23 cellular contexts compared by ENCODE assay signal in the genomic region with DNA sequence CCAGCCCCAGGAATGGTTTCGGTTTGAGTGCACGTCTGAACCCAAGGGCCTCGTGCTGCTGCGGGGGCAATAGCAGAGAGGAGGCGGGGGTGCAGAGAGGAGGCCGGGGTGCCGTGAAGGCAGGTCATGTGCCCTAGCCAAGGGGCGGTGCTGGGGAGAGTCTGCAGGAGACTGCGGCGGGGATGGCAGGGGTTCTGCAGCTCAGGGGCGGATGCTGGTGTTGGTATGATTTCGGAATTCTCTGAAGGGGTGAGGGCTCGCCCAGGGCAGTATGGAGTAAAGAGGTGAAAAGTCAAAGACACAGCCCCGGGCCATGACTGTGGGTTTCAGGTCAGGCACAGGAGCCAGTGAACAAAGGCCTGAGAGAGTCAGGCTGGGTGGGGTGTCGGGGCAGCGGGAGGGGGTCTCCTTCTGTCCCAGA.
DNase-seq lines count a peak whose midpoint lies in the region; ATAC-seq and TF ChIP-seq lines count a peak whose summit lies in the region.
"Had no signal": no experiment of that assay in that cellular context is flagged by ENCODE, and none has a peak within 500 bp of the region (broad histone marks: within the 10 kb centered on the region; RNA-seq: fewer than 3 reads in every experiment).

No MANE protein-coding gene starts in this region.

- H3K9ac ChIP-seq in BLaER1 (no peak overlapping the region), trophoblast cell (ENCODE audit: low read length) (no peak overlapping the region)
- H3K9ac ChIP-seq: GM23248 had no signal

- no peak overlapping the region for H4K91ac ChIP-seq in trophoblast cell (ENCODE audit: low read depth, low read length)

- no peak overlapping the region for H2AFZ ChIP-seq in trophoblast cell (ENCODE audit: insufficient read depth, low read length, poor library complexity)
- H2AFZ ChIP-seq: GM23248 had no signal

- no peak overlapping the region for H3K4me3 ChIP-seq in BLaER1
- no peak overlapping the region for H3K4me3 ChIP-seq in H7 (ENCODE audit: insufficient read depth, low read depth, low read length)
- no peak overlapping the region for H3K4me3 ChIP-seq in trophoblast cell (ENCODE audit: low read depth, low read length)
- H3K4me3 ChIP-seq: A549, GM12878, GM23248, Peyer's patch, SJSA1 had no signal

- peaks cover 8% of the 10 kb centered on the region for H3K9me3 Mint-ChIP-seq in glutamatergic neuron (ENCODE audit: unreplicated experiment)
- H3K9me3 Mint-ChIP-seq: CD4-positive, alpha-beta T cell had no signal

- no peak overlapping the region for H3K4ac ChIP-seq in trophoblast cell (ENCODE audit: low read depth, low read length)

- H3K9me3 ChIP-seq in BLaER1 = no peaks in the 10 kb centered on the region
- peaks cover 12% of the 10 kb centered on the region for H3K9me3 ChIP-seq in trophoblast cell (ENCODE audit: insufficient read depth, low read depth, low read length)
- H3K9me3 ChIP-seq: BE2C, Peyer's patch, SJSA1 had no signal

- no peak overlapping the region for H2AK5ac ChIP-seq in trophoblast cell (ENCODE audit: low read length)

- H3K27me3 Mint-ChIP-seq in glutamatergic neuron (ENCODE audit: unreplicated experiment) = peaks cover 13% of the 10 kb centered on the region
- H3K27me3 Mint-ChIP-seq: CD4-positive, alpha-beta T cell had no signal

- no peak overlapping the region for H3K14ac ChIP-seq in trophoblast cell (ENCODE audit: low read length)

- no peak overlapping the region for H3K27ac Mint-ChIP-seq in glutamatergic neuron (ENCODE audit: unreplicated experiment)
- H3K27ac Mint-ChIP-seq: CD4-positive, alpha-beta T cell had no signal

- DNase-seq in H7 (peak; percentile 54), glutamatergic neuron (peak; percentile 10), trophoblast cell (peak; percentile 69 to 70)
- DNase-seq: BE2C; CD4-positive, alpha-beta T cell; COR-L47; DMS79; GM23248; KG1; NCI-H1694; NCI-H2081 treated with DMSO at 0.1 percent for 48 hours; NCI-H2171 treated with DMSO at 0.1 percent for 48 hours; NCI-H524 treated with DMSO at 0.1 percent for 48 hours; NCI-H82 had no signal

- H3K4me3 Mint-ChIP-seq in glutamatergic neuron (ENCODE audit: unreplicated experiment) = no peak overlapping the region
- H3K4me3 Mint-ChIP-seq: CD4-positive, alpha-beta T cell had no signal

- H3K79me2 ChIP-seq in trophoblast cell (ENCODE audit: control insufficient read depth, insufficient read depth, low read length, poor library complexity) = no peaks in the 10 kb centered on the region

- H3K27me3 ChIP-seq in BLaER1 = no peaks in the 10 kb centered on the region
- no peaks in the 10 kb centered on the region for H3K27me3 ChIP-seq in H7 (ENCODE audit: control insufficient read depth, insufficient read depth, low read length)
- H3K27me3 ChIP-seq in trophoblast cell (ENCODE audit: insufficient read depth, low read length) = no peaks in the 10 kb centered on the region
- H3K27me3 ChIP-seq: BE2C, Peyer's patch had no signal

- H3K4me2 ChIP-seq in BLaER1 = peak overlapping the region; percentile 88
- no peak overlapping the region for H3K4me2 ChIP-seq in trophoblast cell (ENCODE audit: low read length)
- H3K4me2 ChIP-seq: A549 had no signal

- no peaks in the 10 kb centered on the region for H3K79me1 ChIP-seq in trophoblast cell (ENCODE audit: low read length)

- peaks cover 8% of the 10 kb centered on the region for H3K36me3 Mint-ChIP-seq in glutamatergic neuron (ENCODE audit: unreplicated experiment)

- H4K12ac ChIP-seq in trophoblast cell (ENCODE audit: low read depth, low read length) = no peak overlapping the region

- no peak for TF ChIP-seq CTCF in glutamatergic neuron (IDR thresholded peaks at IDR 0.05; ENCODE audit: partially characterized antibody, unreplicated experiment)

- H4K8ac ChIP-seq in trophoblast cell (ENCODE audit: low read depth, low read length) = no peak overlapping the region

- H3K4me1 ChIP-seq in BLaER1 (peaks cover 82% of the 10 kb centered on the region), trophoblast cell (ENCODE audit: control insufficient read depth in 1 of 2, insufficient read depth in 2 of 2, low read length in 2 of 2) (no peaks in the 10 kb centered on the region)
- H3K4me1 ChIP-seq: A549, BE2C, Peyer's patch, SJSA1 had no signal

- H3K27ac ChIP-seq in BLaER1 (peak overlapping the region; percentile 9; the same call in 1 of the 2 replicates), trophoblast cell (ENCODE audit: low read depth, low read length) (no peak overlapping the region)
- H3K27ac ChIP-seq: A549, GM23248, Peyer's patch, SJSA1 had no signal

- no peak overlapping the region for H2BK120ac ChIP-seq in trophoblast cell (ENCODE audit: insufficient read depth, low read length, poor library complexity)

- no peak overlapping the region for H3K23ac ChIP-seq in trophoblast cell (ENCODE audit: low read length)

- no peak overlapping the region for H2BK5ac ChIP-seq in trophoblast cell (ENCODE audit: low read depth, low read length, poor library complexity)

- no peak overlapping the region for H3K18ac ChIP-seq in trophoblast cell (ENCODE audit: low read length)

- H2BK12ac ChIP-seq in trophoblast cell (ENCODE audit: low read length) = no peak overlapping the region

- no peaks in the 10 kb centered on the region for H3K4me1 Mint-ChIP-seq in glutamatergic neuron (ENCODE audit: low read depth, unreplicated experiment)

- no peaks in the 10 kb centered on the region for H3K36me3 ChIP-seq in BLaER1
- H3K36me3 ChIP-seq in H7 (replicated peaks; ENCODE audit: control insufficient read depth, insufficient read depth, low read length) = no peaks in the 10 kb centered on the region
- H3K36me3 ChIP-seq in trophoblast cell (ENCODE audit: control insufficient read depth in 1 of 2, insufficient read depth in 2 of 2, low read length in 2 of 2) = no peaks in the 10 kb centered on the region
- H3K36me3 ChIP-seq: BE2C, Peyer's patch, SJSA1 had no signal

- WGBS in trophoblast cell (ENCODE audit: extremely low coverage, insufficient coverage, insufficient read length) = no CpG with 5 or more reads among the region's 16 CpGs

- ATAC-seq in GM18858 (IDR thresholded peaks at IDR 0.05; ENCODE audit: unreplicated experiment) (no peak), HG03139 (IDR thresholded peaks at IDR 0.05; ENCODE audit: unreplicated experiment) (no peak), HG02852 (IDR thresholded peaks at IDR 0.05; ENCODE audit: unreplicated experiment) (no peak)
- ATAC-seq: A549, GM12878, HCT116 had no signal

- no peaks in the 10 kb centered on the region for H4K20me1 ChIP-seq in BLaER1

Comparison
In these comparisons a context has a peak if more than half of its experiments do, and no peak if none do; other contexts are left out.
1. DNase-seq: peak in every context shown above with its lines; median percentile 70 in trophoblast cell; 54 in H7; 10 in glutamatergic neuron.